ENCODE assay signal across 1 cellular context in the genomic region with DNA sequence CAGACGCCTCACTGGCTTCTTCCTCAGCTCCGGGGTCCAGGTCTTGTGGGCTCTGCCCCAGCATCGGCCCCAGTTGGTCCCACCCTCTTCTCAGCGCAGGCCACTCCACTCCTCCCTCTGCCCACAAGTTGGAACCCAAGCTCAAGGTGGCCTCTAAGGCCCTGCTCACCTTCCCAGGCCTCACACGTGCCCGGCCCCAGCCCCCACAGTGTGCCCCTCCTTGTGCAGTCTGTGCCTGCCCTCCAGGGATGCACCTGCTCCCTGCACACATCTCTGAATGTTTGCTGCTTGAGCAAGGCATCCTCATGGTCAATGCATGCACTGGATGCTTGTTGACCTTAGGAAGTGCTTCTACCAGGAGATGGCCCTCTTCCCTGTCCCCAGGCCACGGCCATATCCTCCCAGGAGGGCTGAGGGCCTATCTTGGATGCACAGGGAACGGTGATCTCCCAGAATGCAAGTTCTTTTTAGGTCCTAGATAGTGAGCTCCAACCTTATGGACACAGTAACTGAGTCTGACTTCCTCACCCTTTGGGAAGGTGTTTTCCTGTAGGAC.
TF ChIP-seq lines count a peak whose summit lies in the region.

No MANE protein-coding gene starts in this region.

TF ChIP-seq in IMR-90, 13 proteins besides CTCF, POLR2A, EP300 and RAD21 (continued from another document):
- TF ChIP-seq MAFK (IDR thresholded peaks at IDR 0.05; ENCODE audit: low read depth, low read length), result no peak
- no peak for TF ChIP-seq MXI1 (IDR thresholded peaks at IDR 0.05; ENCODE audit: borderline replicate concordance, low read depth, low read length)
- TF ChIP-seq, protein P1, sequence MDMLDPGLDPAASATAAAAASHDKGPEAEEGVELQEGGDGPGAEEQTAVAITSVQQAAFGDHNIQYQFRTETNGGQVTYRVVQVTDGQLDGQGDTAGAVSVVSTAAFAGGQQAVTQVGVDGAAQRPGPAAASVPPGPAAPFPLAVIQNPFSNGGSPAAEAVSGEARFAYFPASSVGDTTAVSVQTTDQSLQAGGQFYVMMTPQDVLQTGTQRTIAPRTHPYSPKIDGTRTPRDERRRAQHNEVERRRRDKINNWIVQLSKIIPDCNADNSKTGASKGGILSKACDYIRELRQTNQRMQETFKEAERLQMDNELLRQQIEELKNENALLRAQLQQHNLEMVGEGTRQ (IDR thresholded peaks at IDR 0.05; ENCODE audit: low read depth, low read length), result no peak
- no peak for TF ChIP-seq RCOR1 (IDR thresholded peaks at IDR 0.05; ENCODE audit: insufficient replicate concordance, low read length)
- TF ChIP-seq, protein P2, sequence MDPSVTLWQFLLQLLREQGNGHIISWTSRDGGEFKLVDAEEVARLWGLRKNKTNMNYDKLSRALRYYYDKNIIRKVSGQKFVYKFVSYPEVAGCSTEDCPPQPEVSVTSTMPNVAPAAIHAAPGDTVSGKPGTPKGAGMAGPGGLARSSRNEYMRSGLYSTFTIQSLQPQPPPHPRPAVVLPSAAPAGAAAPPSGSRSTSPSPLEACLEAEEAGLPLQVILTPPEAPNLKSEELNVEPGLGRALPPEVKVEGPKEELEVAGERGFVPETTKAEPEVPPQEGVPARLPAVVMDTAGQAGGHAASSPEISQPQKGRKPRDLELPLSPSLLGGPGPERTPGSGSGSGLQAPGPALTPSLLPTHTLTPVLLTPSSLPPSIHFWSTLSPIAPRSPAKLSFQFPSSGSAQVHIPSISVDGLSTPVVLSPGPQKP (IDR thresholded peaks at IDR 0.05; ENCODE audit: borderline replicate concordance, low read depth, low read length), result no peak
- TF ChIP-seq NFE2L2 (IDR thresholded peaks at IDR 0.05; ENCODE audit: low read depth, low read length), result no peak
- no peak for TF ChIP-seq FOS (IDR thresholded peaks at IDR 0.05; ENCODE audit: low read depth, low read length)
- TF ChIP-seq CHD1 (IDR thresholded peaks at IDR 0.05; ENCODE audit: low read depth, low read length), result no peak
- TF ChIP-seq SMC3 (IDR thresholded peaks at IDR 0.05; ENCODE audit: low read depth, low read length), result no peak
- no peak for TF ChIP-seq CEBPB (IDR thresholded peaks at IDR 0.05; ENCODE audit: low read depth, low read length)
- no peak for TF ChIP-seq MAZ (IDR thresholded peaks at IDR 0.05; ENCODE audit: borderline replicate concordance, low read depth, low read length)
- TF ChIP-seq RFX5 (IDR thresholded peaks at IDR 0.05; ENCODE audit: low read depth, low read length), result no peak
